Comparison of ENCODE assay signal across 19 cellular contexts in genomic region chr13:113166266-113166665, GRCh38. TPM values are rescaled to one million over a fixed set of nuclear protein-coding genes. Genes with fewer than 3 reads are reported as not detected.
DNase-seq lines count a peak whose midpoint lies in the region; ATAC-seq and TF ChIP-seq lines count a peak whose summit lies in the region.
"Had no signal": no experiment of that assay in that cellular context is flagged by ENCODE, and none has a peak within 500 bp of the region (broad histone marks: within the 10 kb centered on the region; RNA-seq: fewer than 3 reads in every experiment).

No MANE protein-coding gene starts in this region.

- H3K27me3 Mint-ChIP-seq in activated naive CD4-positive, alpha-beta T cell treated with anti-CD3 and anti-CD28 coated beads, Interleukin-2, amount 50 U/mL, for 24 hours, result no peaks in the 10 kb centered on the region
- H3K27me3 Mint-ChIP-seq in activated naive CD4-positive, alpha-beta T cell treated with anti-CD3 and anti-CD28 coated beads, Interleukin-2, amount 10 ng/mL, durations not matched to agents 7 days and 5 days, result no peaks in the 10 kb centered on the region
- H3K27me3 Mint-ChIP-seq in endodermal cell (ENCODE audit: insufficient read depth), result no peaks in the 10 kb centered on the region

- 87 to 95% methylated on average over 8 to 10 of the region's 10 CpGs for WGBS in endodermal cell (ENCODE audit: insufficient coverage in 1 of 2, insufficient read length in 1 of 2), 2 experiments
- 71 to 87% (median 79%) methylated on average over 10 of the region's 10 CpGs for WGBS in spleen, 5 donors

- H3K4me1 Mint-ChIP-seq in activated naive CD4-positive, alpha-beta T cell treated with anti-CD3 and anti-CD28 coated beads, Interleukin-2, amount 50 U/mL, for 24 hours, result peaks cover 29% of the 10 kb centered on the region
- peaks cover 27% of the 10 kb centered on the region for H3K4me1 Mint-ChIP-seq in activated naive CD4-positive, alpha-beta T cell treated with anti-CD3 and anti-CD28 coated beads, Interleukin-2, amount 10 ng/mL, durations not matched to agents 7 days and 5 days
- peaks cover 33% of the 10 kb centered on the region for H3K4me1 Mint-ChIP-seq in endodermal cell
- H3K4me1 Mint-ChIP-seq in stimulated activated effector memory CD8-positive, alpha-beta T cell treated with anti-CD3 and anti-CD28 coated beads, Interleukin-12 subunit alpha, Interleukin-12 subunit beta, amount 100 ng/mL, for 72 hours, result peaks cover 53% of the 10 kb centered on the region

- no peak for TF ChIP-seq POLR2A in spleen (IDR thresholded peaks at IDR 0.05)

- H3K27me3 ChIP-seq in SJSA1 (replicated peaks) (no peaks in the 10 kb centered on the region), endodermal cell (ENCODE audit: control insufficient read depth, insufficient read depth, low read length, poor library complexity, severe bottlenecking) (no peaks in the 10 kb centered on the region), upper lobe of right lung (peaks cover 7% of the 10 kb centered on the region), spleen (replicated peaks in 1 of 7) (peaks cover 0 to 14% (median 7%) of the 10 kb centered on the region in 7 donors)

- TF ChIP-seq CTCF in endodermal cell (conservative IDR thresholded peaks at IDR 0.05) (no peak), upper lobe of right lung (IDR thresholded peaks at IDR 0.05) (no peak), spleen (IDR thresholded peaks at IDR 0.05 in 8 of 11, conservative IDR thresholded peaks at IDR 0.05 in 3 of 11) (no peak)

- H3K36me3 ChIP-seq in SJSA1 (peaks cover 38% of the 10 kb centered on the region), endodermal cell (ENCODE audit: control insufficient read depth, insufficient read depth, low read length) (peaks cover 27% of the 10 kb centered on the region), upper lobe of right lung (no peaks in the 10 kb centered on the region), spleen (peaks cover 0 to 14% (median under 1%) of the 10 kb centered on the region in 6 donors)

- no peak overlapping the region for H3K4me3 ChIP-seq in SJSA1
- no peak overlapping the region for H3K4me3 ChIP-seq in endodermal cell (ENCODE audit: low read length)
- no peak overlapping the region for H3K4me3 ChIP-seq in upper lobe of right lung
- no peak overlapping the region for H3K4me3 ChIP-seq in spleen

- intact Hi-C loops in upper lobe of right lung (cut with DNase I) (no loop called here), spleen (cut with DNase I; ENCODE audit: low total_unique reads) (no loop called here)

- peaks cover 22% of the 10 kb centered on the region for H3K4me1 ChIP-seq in SJSA1 (replicated peaks)
- peaks cover 20% of the 10 kb centered on the region for H3K4me1 ChIP-seq in endodermal cell (ENCODE audit: control insufficient read depth, insufficient read depth, low read length)
- H3K4me1 ChIP-seq in upper lobe of right lung, result no peaks in the 10 kb centered on the region
- H3K4me1 ChIP-seq in spleen, result peaks cover 0 to 20% (median 7%) of the 10 kb centered on the region in 6 donors

- DNase-seq in activated naive CD4-positive, alpha-beta T cell treated with anti-CD3 and anti-CD28 coated beads, Interleukin-2, amount 10 ng/mL, durations not matched to agents 7 days and 5 days, result no peak
- peak in 1 of 2 experiments; percentile 31 for DNase-seq in SJSA1 (ENCODE audit: low read depth in 1 of 2, low spot score in 2 of 2)
- peak; percentile 32 for DNase-seq in endodermal cell
- DNase-seq in stimulated activated effector memory CD8-positive, alpha-beta T cell treated with anti-CD3 and anti-CD28 coated beads, Interleukin-12 subunit alpha, Interleukin-12 subunit beta, amount 100 ng/mL, for 72 hours (ENCODE audit: low spot score in 2 of 2), result no peak
- DNase-seq in upper lobe of right lung, result no peak
- DNase-seq in spleen, result no peak
- no peak for DNase-seq in NCI-H146 (lab: John Stamatoyannopoulos, UW)
- DNase-seq: ACHN, AML-193, Calu3, KG1, NCI-H1436, NCI-H2081 treated with DMSO at 0.1 percent for 48 hours, NCI-H2227 treated with DMSO at 0.1 percent for 48 hours, NCI-H524 had no signal

- H3K36me3 Mint-ChIP-seq in activated naive CD4-positive, alpha-beta T cell treated with anti-CD3 and anti-CD28 coated beads, Interleukin-2, amount 50 U/mL, for 24 hours, result peaks cover 19% of the 10 kb centered on the region
- H3K36me3 Mint-ChIP-seq in activated naive CD4-positive, alpha-beta T cell treated with anti-CD3 and anti-CD28 coated beads, Interleukin-2, amount 10 ng/mL, durations not matched to agents 7 days and 5 days, result peaks cover 20% of the 10 kb centered on the region
- peaks cover 45% of the 10 kb centered on the region for H3K36me3 Mint-ChIP-seq in endodermal cell (ENCODE audit: low read depth)
- peaks cover 14% of the 10 kb centered on the region for H3K36me3 Mint-ChIP-seq in stimulated activated effector memory CD8-positive, alpha-beta T cell treated with anti-CD3 and anti-CD28 coated beads, Interleukin-12 subunit alpha, Interleukin-12 subunit beta, amount 100 ng/mL, for 72 hours

- ATAC-seq in stimulated activated effector memory CD8-positive, alpha-beta T cell treated with anti-CD3 and anti-CD28 coated beads, Interleukin-12 subunit alpha, Interleukin-12 subunit beta, amount 100 ng/mL, for 72 hours, result peak; percentile 97
- no peak for ATAC-seq in upper lobe of right lung
- ATAC-seq: Panc1 had no signal

- H3K9me3 ChIP-seq in SJSA1 (replicated peaks) (no peaks in the 10 kb centered on the region), endodermal cell (ENCODE audit: control insufficient read depth, low read length) (peaks cover 12% of the 10 kb centered on the region), upper lobe of right lung (no peaks in the 10 kb centered on the region), spleen (peaks cover 0 to 11% (median 0%) of the 10 kb centered on the region in 8 donors)

- no peak overlapping the region for H3K4me3 Mint-ChIP-seq in activated naive CD4-positive, alpha-beta T cell treated with anti-CD3 and anti-CD28 coated beads, Interleukin-2, amount 50 U/mL, for 24 hours
- no peak overlapping the region for H3K4me3 Mint-ChIP-seq in activated naive CD4-positive, alpha-beta T cell treated with anti-CD3 and anti-CD28 coated beads, Interleukin-2, amount 10 ng/mL, durations not matched to agents 7 days and 5 days
- H3K4me3 Mint-ChIP-seq in endodermal cell, result no peak overlapping the region
- H3K4me3 Mint-ChIP-seq in stimulated activated effector memory CD8-positive, alpha-beta T cell treated with anti-CD3 and anti-CD28 coated beads, Interleukin-12 subunit alpha, Interleukin-12 subunit beta, amount 100 ng/mL, for 72 hours, result peak overlapping the region; percentile 29
- H3K4me3 Mint-ChIP-seq: CD14-positive monocyte had no signal

- H3K9ac ChIP-seq in endodermal cell (ENCODE audit: extremely low read depth, low read length, poor library complexity, severe bottlenecking), result no peak overlapping the region

- peak overlapping the region; percentile 69 for H3K27ac Mint-ChIP-seq in activated naive CD4-positive, alpha-beta T cell treated with anti-CD3 and anti-CD28 coated beads, Interleukin-2, amount 50 U/mL, for 24 hours
- no peak overlapping the region for H3K27ac Mint-ChIP-seq in activated naive CD4-positive, alpha-beta T cell treated with anti-CD3 and anti-CD28 coated beads, Interleukin-2, amount 10 ng/mL, durations not matched to agents 7 days and 5 days
- no peak overlapping the region for H3K27ac Mint-ChIP-seq in endodermal cell
- no peak overlapping the region for H3K27ac Mint-ChIP-seq in stimulated activated effector memory CD8-positive, alpha-beta T cell treated with anti-CD3 and anti-CD28 coated beads, Interleukin-12 subunit alpha, Interleukin-12 subunit beta, amount 100 ng/mL, for 72 hours

- H3K9me3 Mint-ChIP-seq in activated naive CD4-positive, alpha-beta T cell treated with anti-CD3 and anti-CD28 coated beads, Interleukin-2, amount 50 U/mL, for 24 hours, result no peaks in the 10 kb centered on the region
- no peaks in the 10 kb centered on the region for H3K9me3 Mint-ChIP-seq in activated naive CD4-positive, alpha-beta T cell treated with anti-CD3 and anti-CD28 coated beads, Interleukin-2, amount 10 ng/mL, durations not matched to agents 7 days and 5 days
- peaks cover 12% of the 10 kb centered on the region for H3K9me3 Mint-ChIP-seq in endodermal cell
- H3K9me3 Mint-ChIP-seq in stimulated activated effector memory CD8-positive, alpha-beta T cell treated with anti-CD3 and anti-CD28 coated beads, Interleukin-12 subunit alpha, Interleukin-12 subunit beta, amount 100 ng/mL, for 72 hours, result peaks cover 6% of the 10 kb centered on the region

- H3K27ac ChIP-seq in SJSA1, result peak overlapping the region; percentile 43
- no peak overlapping the region for H3K27ac ChIP-seq in endodermal cell (ENCODE audit: low read depth, low read length)
- no peak overlapping the region for H3K27ac ChIP-seq in upper lobe of right lung
- H3K27ac ChIP-seq in spleen, result no peak overlapping the region

- CTCF ChIA-PET in activated naive CD4-positive, alpha-beta T cell treated with anti-CD3 and anti-CD28 coated beads, Interleukin-2, amount 10 ng/mL, durations not matched to agents 7 days and 5 days (lab: Charles Lee), result no interaction called here

RNA-seq across cellular contexts. Expression of gene PROZ, which starts 7.8 kb away (rescaled TPM):
- not detected in 2 replicates for total RNA-seq in SJSA1 (2014; rRNA removed; shearing (Covaris generic))
- total RNA-seq in endodermal cell (under 1 TPM; 0.40 to 0.84 TPM), upper lobe of right lung (not detected), spleen (not detected)
- polyA plus RNA-seq in endodermal cell (2013, experiment 1 of 2), result 0.53 TPM
- polyA plus RNA-seq in endodermal cell (2013, experiment 2 of 2), result not detected
- polyA plus RNA-seq in spleen, result under 1 TPM in 1 of 3 donors, not detected in 2; 0.11 TPM
- total RNA-seq: Calu3, M059J had no signal
- polyA plus RNA-seq: CD14-positive monocyte had no signal

RNA-seq across cellular contexts. Expression of gene PCID2, which starts 42.2 kb away (rescaled TPM):
- 108 and 126 TPM in 2 replicates for total RNA-seq in SJSA1 (2014; rRNA removed; shearing (Covaris generic))
- 10 to 100 TPM; 70.5 to 71.7 TPM for total RNA-seq in endodermal cell
- 55.5 TPM for polyA plus RNA-seq in endodermal cell (2013, experiment 1 of 2)
- polyA plus RNA-seq in endodermal cell (2013, experiment 2 of 2), result 54.2 TPM
- total RNA-seq in upper lobe of right lung, result 41.5 TPM
- 10 to 100 TPM; 38.4 to 71.0 (median 49.9) TPM for total RNA-seq in spleen
- polyA plus RNA-seq in spleen, result 10 to 100 TPM; 34.3 to 45.6 (median 41.2) TPM

RNA-seq across cellular contexts. Expression of gene CUL4A, which starts 43.1 kb away (rescaled TPM):
- total RNA-seq in SJSA1 (2014; rRNA removed; shearing (Covaris generic)), result 74.7 and 145 TPM in 2 replicates
- total RNA-seq in endodermal cell, result 10 to 100 TPM; 92.9 to 99.4 TPM
- polyA plus RNA-seq in endodermal cell (2013, experiment 1 of 2), result 64.6 TPM
- polyA plus RNA-seq in endodermal cell (2013, experiment 2 of 2), result 64.5 TPM
- total RNA-seq in upper lobe of right lung, result 57.0 TPM
- 10 to 100 TPM; 54.8 to 99.3 (median 70.1) TPM for total RNA-seq in spleen
- 10 to 100 TPM; 24.4 to 35.6 (median 34.7) TPM for polyA plus RNA-seq in spleen

RNA-seq across cellular contexts. Expression of gene F10, which starts 43.7 kb away (rescaled TPM):
- 3.9 and 4.8 TPM in 2 replicates for total RNA-seq in SJSA1 (2014; rRNA removed; shearing (Covaris generic))
- total RNA-seq in endodermal cell (10 to 100 TPM; 18.7 to 32.4 TPM), upper lobe of right lung (7.9 TPM), spleen (1 to 10 TPM; 1.6 to 6.4 (median 3.0) TPM)
- polyA plus RNA-seq in endodermal cell (2013, experiment 1 of 2), result 15.5 TPM
- polyA plus RNA-seq in endodermal cell (2013, experiment 2 of 2), result 18.2 TPM
- 1 to 10 TPM; 1.8 to 4.2 (median 2.0) TPM for polyA plus RNA-seq in spleen
- total RNA-seq: Calu3 had no signal
- polyA plus RNA-seq: CD14-positive monocyte had no signal
